8 cellular contexts compared by ENCODE assay signal in genomic region chr17:18038861-18039534, GRCh38. TPM values are rescaled to one million over a fixed set of nuclear protein-coding genes. Genes with fewer than 3 reads are reported as not detected.
DNase-seq lines count a peak whose midpoint lies in the region; ATAC-seq and TF ChIP-seq lines count a peak whose summit lies in the region.

Gene ATPAF2 (minus strand): TSS chr17:18039168. CDS start chr17:18039013, 155 bp downstream.
Gene GID4 (plus strand): TSS chr17:18039408. CDS start chr17:18039465, 57 bp downstream.

- no peaks in the 10 kb centered on the region for H3K9me3 ChIP-seq in DOHH2 (ENCODE audit: control insufficient read depth, insufficient read depth, low read length)
- no peaks in the 10 kb centered on the region for H3K9me3 ChIP-seq in KOPT-K1 (ENCODE audit: insufficient read depth, low read length, poor library complexity, severe bottlenecking)
- H3K9me3 ChIP-seq in Peyer's patch, result no peaks in the 10 kb centered on the region
- H3K9me3 ChIP-seq in esophagus squamous epithelium, result no peaks in the 10 kb centered on the region

- intact Hi-C loops in esophagus squamous epithelium (cut with DNase I), result loop anchor here (10.0 kb wide), 1 partner anchor 224 kb away; no protein-coding TSS in a partner anchor

- no peaks in the 10 kb centered on the region for H3K9me2 ChIP-seq in DOHH2 (replicated peaks; ENCODE audit: control insufficient read depth, low read length)

- H3K79me2 ChIP-seq in DOHH2 (ENCODE audit: control insufficient read depth, low read length), result peaks cover 91% of the 10 kb centered on the region

- no peaks in the 10 kb centered on the region for H3K9me3 Mint-ChIP-seq in activated T-cell treated with anti-CD3 and anti-CD28 coated beads, Interleukin-2, amount 50 U/mL, for 72 hours

- peak within 1 kb of the TSS; percentile 82 to 96 for H3K4me3 Mint-ChIP-seq in activated T-cell treated with anti-CD3 and anti-CD28 coated beads, Interleukin-2, amount 50 U/mL, for 72 hours

- H3K4me1 ChIP-seq in DOHH2 (ENCODE audit: control insufficient read depth, low read length) (peaks cover 57% of the 10 kb centered on the region), Peyer's patch (peaks cover 0 to 35% (median 14%) of the 10 kb centered on the region in 4 donors), esophagus squamous epithelium (peaks cover 17 to 54% (median 34%) of the 10 kb centered on the region in 3 donors)

- H3K36me3 ChIP-seq in DOHH2 (ENCODE audit: control insufficient read depth, low read length) (peaks cover 8% of the 10 kb centered on the region), KOPT-K1 (ENCODE audit: insufficient read depth, low read length) (peaks cover 3% of the 10 kb centered on the region; the same call in 1 of the 2 replicates), Peyer's patch (no peaks in the 10 kb centered on the region), esophagus squamous epithelium (peaks cover 0 to 3% (median 0%) of the 10 kb centered on the region in 3 donors)

- peak within 1 kb of the TSS; percentile 65 for H3K27ac ChIP-seq in DOHH2 (ENCODE audit: low read depth, low read length)
- peak within 1 kb of the TSS; percentile 71 for H3K27ac ChIP-seq in KOPT-K1 (ENCODE audit: low read depth, low read length, poor library complexity, severe bottlenecking)
- H3K27ac ChIP-seq in Peyer's patch, result peak within 1 kb of the TSS; percentile 81 to 88 (median 84)
- H3K27ac ChIP-seq in esophagus squamous epithelium, result peak within 1 kb of the TSS; percentile 88 to 92 (median 90)

- peak; percentile 93 for ATAC-seq in GM21786 (IDR thresholded peaks at IDR 0.05; ENCODE audit: unreplicated experiment)
- peak; percentile 92 to 93 for ATAC-seq in activated T-cell treated with anti-CD3 and anti-CD28 coated beads, Interleukin-2, amount 50 U/mL, for 72 hours (replicated peaks in 1 of 2)

- H3F3A ChIP-seq in DOHH2 (ENCODE audit: control insufficient read depth, insufficient read depth), result peaks cover 16% of the 10 kb centered on the region

- H3K4me3 ChIP-seq in DOHH2 (ENCODE audit: low read length) (peak within 1 kb of the TSS; percentile 99), Peyer's patch (peak within 1 kb of the TSS; percentile 87 to 97 (median 93)), esophagus squamous epithelium (peak within 1 kb of the TSS; percentile 75 to 99 (median 82))

- no peaks in the 10 kb centered on the region for H3K27me3 ChIP-seq in DOHH2 (ENCODE audit: control insufficient read depth, low read length)
- H3K27me3 ChIP-seq in Peyer's patch, result no peaks in the 10 kb centered on the region
- H3K27me3 ChIP-seq in esophagus squamous epithelium, result no peaks in the 10 kb centered on the region

- no peaks in the 10 kb centered on the region for H3K27me3 Mint-ChIP-seq in activated T-cell treated with anti-CD3 and anti-CD28 coated beads, Interleukin-2, amount 50 U/mL, for 72 hours (ENCODE audit: low read depth)

- TF ChIP-seq CTCF in DOHH2 (IDR thresholded peaks at IDR 0.05; ENCODE audit: low read depth, low read length, poor library complexity, severe bottlenecking) (no peak), Peyer's patch (IDR thresholded peaks at IDR 0.05) (peak in 3 of 6 experiments; percentile 14 to 20 (median 14)), esophagus squamous epithelium (IDR thresholded peaks at IDR 0.05) (peak in 1 of 6 experiments; percentile 10)

- peaks cover 8 to 15% of the 10 kb centered on the region in 2 donors for H3K36me3 Mint-ChIP-seq in activated T-cell treated with anti-CD3 and anti-CD28 coated beads, Interleukin-2, amount 50 U/mL, for 72 hours (ENCODE audit: insufficient read depth in 2 of 2)

- 0% methylated on average over 15 of the region's 67 CpGs; no CpG with 5 or more reads in 1 of the 2 donors for WGBS in esophagus squamous epithelium, 2 donors

- peak within 1 kb of the TSS; percentile 88 for H3K27ac Mint-ChIP-seq in activated T-cell treated with anti-CD3 and anti-CD28 coated beads, Interleukin-2, amount 50 U/mL, for 72 hours

- H4K20me1 ChIP-seq in DOHH2 (ENCODE audit: control insufficient read depth, insufficient read depth, low read depth, low read length), result no peaks in the 10 kb centered on the region; the same call in 1 of the 2 replicates

- DNase-seq in Peyer's patch, result peak; percentile 100
- DNase-seq in activated T-cell treated with anti-CD3 and anti-CD28 coated beads, Interleukin-2, amount 50 U/mL, for 72 hours, result peak; percentile 100
- DNase-seq in esophagus squamous epithelium (lab: John Stamatoyannopoulos, UW), result peak; percentile 97
- peak; percentile 99 for DNase-seq in myocyte (ENCODE audit: low read depth)
- peak; percentile 99 to 100 for DNase-seq in stimulated activated CD8-positive, alpha-beta memory T cell treated with anti-CD3 and anti-CD28 coated beads, Interleukin-7, amount 100 ng/mL, for 4 hours (ENCODE audit: low read depth in 2 of 2)

- H3K4me1 Mint-ChIP-seq in activated T-cell treated with anti-CD3 and anti-CD28 coated beads, Interleukin-2, amount 50 U/mL, for 72 hours (ENCODE audit: low read depth), result peaks cover 51% of the 10 kb centered on the region

- peak within 1 kb of the TSS; percentile 99 for H3K4me2 ChIP-seq in DOHH2 (ENCODE audit: low read length)

- TF ChIP-seq POLR2A in Peyer's patch (IDR thresholded peaks at IDR 0.05) (peak in 1 of 2 donors; percentile 47), esophagus squamous epithelium (IDR thresholded peaks at IDR 0.05) (peak in 3 of 4 donors; percentile 20 to 50 (median 42))

RNA-seq across cellular contexts. Expression of gene ATPAF2, which starts in this region (rescaled TPM):
- total RNA-seq in Peyer's patch (10 to 100 TPM in 3 of 4 donors, 1 to 10 TPM in 1; 9.8 to 60.2 (median 29.7) TPM), esophagus squamous epithelium (10 to 100 TPM; 15.8 to 26.9 (median 20.7) TPM), myocyte (21.8 and 29.9 TPM in 2 replicates)
- 10 to 100 TPM; 25.8 to 28.7 TPM for total RNA-seq in activated T-cell treated with anti-CD3 and anti-CD28 coated beads, Interleukin-2, amount 50 U/mL, for 72 hours
- polyA plus RNA-seq in myocyte (2012), result 29.2 TPM

RNA-seq across cellular contexts. Expression of gene GID4, which starts in this region (rescaled TPM):
- total RNA-seq in Peyer's patch (10 to 100 TPM in 2 of 4 donors, 1 to 10 TPM in 2; 3.0 to 14.0 (median 10.9) TPM), esophagus squamous epithelium (10 to 100 TPM in 2 of 4 donors, 1 to 10 TPM in 2; 7.5 to 18.1 (median 11.6) TPM), myocyte (13.2 and 13.9 TPM in 2 replicates)
- 10 to 100 TPM in 1 of 2 donors, 1 to 10 TPM in 1; 9.7 to 11.0 TPM for total RNA-seq in activated T-cell treated with anti-CD3 and anti-CD28 coated beads, Interleukin-2, amount 50 U/mL, for 72 hours
- 9.4 TPM for polyA plus RNA-seq in myocyte (2012)

Comparison
In these comparisons a context has a peak if more than half of its experiments do, and no peak if none do; other contexts are left out.
1. Peak in every context shown above with its lines: DNase-seq, ATAC-seq, H3K4me3 ChIP-seq and H3K27ac ChIP-seq.